ENCODE assay signal across 8 cellular contexts in genomic region chr9:84271887-84272556, GRCh38.
DNase-seq lines count a peak whose midpoint lies in the region; TF ChIP-seq lines count a peak whose summit lies in the region.

No MANE protein-coding gene starts in this region.

- no peak for TF ChIP-seq EP300 in sigmoid colon (IDR thresholded peaks at IDR 0.05)

- no peaks in the 10 kb centered on the region for H3K9me3 Mint-ChIP-seq in HFFc6

- H3K36me3 ChIP-seq in sigmoid colon: no peaks in the 10 kb centered on the region

- no peak for TF ChIP-seq POLR2A in sigmoid colon (IDR thresholded peaks at IDR 0.05)

- peak overlapping the region; percentile 81 for H3K4me3 Mint-ChIP-seq in HFFc6

- WGBS in sigmoid colon, 2 donors: 66 to 81% methylated on average over 21 of the region's 21 CpGs

- intact Hi-C loops in sigmoid colon (cut with DNase I): no loop called here

- H3K27ac ChIP-seq in AG04450 (ENCODE audit: low read depth, low read length) (no peak overlapping the region), cingulate gyrus (ENCODE audit: low read depth, low read length) (peak overlapping the region; percentile 86), sigmoid colon (no peak overlapping the region)

- no peaks in the 10 kb centered on the region for H3K27me3 ChIP-seq in AG04450 (ENCODE audit: control insufficient read depth, insufficient read depth, low read length)
- H3K27me3 ChIP-seq in sigmoid colon: peaks cover 0 to 14% (median 0%) of the 10 kb centered on the region in 3 donors

- POLR2A ChIA-PET in AG04450 (lab: Yijun Ruan, JAX): interaction anchor here (0.6 kb wide), 1 partner anchor 90 kb away, joined by 6 read pairs; no protein-coding TSS in a partner anchor

- H3K36me3 Mint-ChIP-seq in HFFc6 (ENCODE audit: low read depth): no peaks in the 10 kb centered on the region

- no peak for DNase-seq in AG04450 (ENCODE audit: low read depth, low spot score)
- no peak for DNase-seq in HFFc6
- DNase-seq in myocyte (ENCODE audit: low read depth): peak; percentile 25
- no peak for DNase-seq in mucosa of gallbladder (ENCODE audit: low spot score)
- no peak for DNase-seq in sigmoid colon
- no peak for DNase-seq in cerebellum (ENCODE audit: low spot score)
- no peak for DNase-seq in activated gamma-delta T cell (lab: John Stamatoyannopoulos, UW)

- H3K4me1 Mint-ChIP-seq in HFFc6 (ENCODE audit: low read depth): no peaks in the 10 kb centered on the region

- CTCF ChIA-PET in AG04450 (lab: Charles Lee): interaction anchor here (3.0 kb wide), 1 partner anchor 11 kb away, joined by 12 read pairs; no protein-coding TSS in a partner anchor

- H3K9me3 ChIP-seq in AG04450 (ENCODE audit: control insufficient read depth, insufficient read depth, low read length) (no peaks in the 10 kb centered on the region), sigmoid colon (no peaks in the 10 kb centered on the region)

- peaks cover 0 to 8% (median 0%) of the 10 kb centered on the region in 4 donors for H3K4me1 ChIP-seq in sigmoid colon

- no peak overlapping the region for H3K27ac Mint-ChIP-seq in HFFc6

- TF ChIP-seq CTCF in AG04450 (IDR thresholded peaks at IDR 0.05; ENCODE audit: low read depth, low read length) (no peak), HFFc6 (IDR thresholded peaks at IDR 0.05) (no peak), sigmoid colon (IDR thresholded peaks at IDR 0.05) (no peak)

- peaks cover 7% of the 10 kb centered on the region for H3K27me3 Mint-ChIP-seq in HFFc6 (ENCODE audit: insufficient read depth)

- peak overlapping the region; percentile 51 for H3K4me3 ChIP-seq in AG04450 (ENCODE audit: low read depth, low read length)
- H3K4me3 ChIP-seq in sigmoid colon: peak overlapping the region in 2 of 4 donors; percentile 12 to 25
